Comparison of ENCODE assay signal across 17 cellular contexts in the genomic region with DNA sequence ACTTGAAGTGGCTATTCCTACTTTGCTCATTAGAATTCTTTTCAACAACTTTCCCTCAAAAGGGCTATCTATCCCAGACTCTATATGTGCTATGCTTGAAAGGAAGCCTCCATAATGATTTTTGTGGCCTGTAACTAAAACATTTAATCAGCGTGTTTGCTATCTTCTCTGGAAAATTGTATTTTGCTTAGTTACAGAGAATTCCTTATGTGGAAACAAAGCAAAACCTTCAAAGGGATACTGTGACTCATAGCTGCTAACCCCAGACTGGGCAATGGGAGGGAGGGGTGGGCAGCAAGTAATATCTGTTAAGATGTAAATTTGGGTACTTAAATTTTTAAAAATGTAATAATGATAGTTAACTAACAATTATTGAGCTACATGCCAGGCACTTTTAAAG. TPM values are rescaled to one million over a fixed set of nuclear protein-coding genes. Genes with fewer than 3 reads are reported as not detected.
A peak's percentile ranks its signal among the peaks of the same experiment; 100 is the strongest.
DNase-seq lines count a peak whose midpoint lies in the region; ATAC-seq, FAIRE-seq and TF ChIP-seq lines count a peak whose summit lies in the region.
"Had no signal": no experiment of that assay in that cellular context is flagged by ENCODE, and none has a peak within 500 bp of the region (broad histone marks: within the 10 kb centered on the region; RNA-seq: fewer than 3 reads in every experiment).

No MANE protein-coding gene starts in this region.

- H3K27ac ChIP-seq in A549: no peak overlapping the region
- peak overlapping the region; percentile 89 for H3K27ac ChIP-seq in HUES6 (ENCODE audit: low read depth, low read length)
- H3K27ac ChIP-seq: BLaER1 had no signal

- 92% methylated on average over 1 of the region's 1 CpG for WGBS in A549 (ENCODE audit: missing lambda C conversion rate)

- no peaks in the 10 kb centered on the region for H3K36me3 ChIP-seq in HUES6 (ENCODE audit: control insufficient read depth, insufficient read depth, low read length)
- H3K36me3 ChIP-seq: BLaER1 had no signal

- POLR2A ChIA-PET in A549 (lab: Yijun Ruan, JAX): no interaction called here

- no peak for TF ChIP-seq EP300 in A549 (IDR thresholded peaks at IDR 0.05)

- H3K27me3 ChIP-seq in HUES6 (ENCODE audit: control insufficient read depth, insufficient read depth, low read length): no peaks in the 10 kb centered on the region

- TF ChIP-seq RAD21 in A549 (conservative IDR thresholded peaks at IDR 0.05 in 1 of 2, IDR thresholded peaks at IDR 0.05 in 1 of 2): no peak

- peaks cover 7% of the 10 kb centered on the region; the same call in 1 of the 3 replicates for H3K4me1 ChIP-seq in A549
- peaks cover 27% of the 10 kb centered on the region for H3K4me1 ChIP-seq in HUES6 (ENCODE audit: control insufficient read depth, insufficient read depth, low read length)

- H3K9ac ChIP-seq in HUES6 (ENCODE audit: low read length): peak overlapping the region; percentile 54
- H3K9ac ChIP-seq: BLaER1 had no signal

- H3K9me3 ChIP-seq in A549 (no peaks in the 10 kb centered on the region), HUES6 (ENCODE audit: control insufficient read depth, insufficient read depth, low read depth, low read length) (no peaks in the 10 kb centered on the region)

- no peak for TF ChIP-seq CTCF in A549 (IDR thresholded peaks at IDR 0.05)

- peak; percentile 98 for FAIRE-seq in A549 (lab: Jason Lieb, UNC)

- CTCF ChIA-PET in A549 (lab: Yijun Ruan, JAX): interaction anchor here (1.2 kb wide), 1 partner anchor 13 kb away, joined by 5 read pairs; no protein-coding TSS in a partner anchor

- no peak for DNase-seq in A549 (ENCODE audit: low read depth in 1 of 2, low spot score in 1 of 2)
- DNase-seq in astrocyte of the hippocampus (ENCODE audit: low read depth, low spot score): peak; percentile 65
- DNase-seq in foreskin melanocyte: peak; percentile 1
- DNase-seq in NCI-H2196 treated with DMSO at 0.1 percent for 48 hours (lab: John Stamatoyannopoulos, UW; ENCODE audit: unreplicated experiment): no peak
- DNase-seq in DMS53 (lab: John Stamatoyannopoulos, UW): no peak
- DNase-seq: CD8-positive, alpha-beta T cell; H9; NCI-H1417 treated with DMSO at 0.1 percent for 48 hours; NCI-H2029; NCI-H2171; NCI-H446 treated with DMSO at 0.1 percent for 48 hours; NK-92 treated with Interleukin-12 subunit alpha and Interleukin-12 subunit beta, amount 100 ng/mL, for 24 hours; SIG-M5 had no signal

- H3K4me3 ChIP-seq in A549 (no peak overlapping the region), HUES6 (ENCODE audit: low read depth, low read length) (peak overlapping the region; percentile 25; the same call in 1 of the 2 replicates)
- H3K4me3 ChIP-seq: BLaER1 had no signal

- TF ChIP-seq POLR2A in A549 (IDR thresholded peaks at IDR 0.05; ENCODE audit: low read length): no peak

- no peak for ATAC-seq in A549
- ATAC-seq in GM21825 (IDR thresholded peaks at IDR 0.05; ENCODE audit: unreplicated experiment): no peak
- no peak for ATAC-seq in GM21447 (IDR thresholded peaks at IDR 0.05; ENCODE audit: unreplicated experiment)
- ATAC-seq: CD8-positive, alpha-beta T cell had no signal

- no peak overlapping the region for H3K4me2 ChIP-seq in A549
- H3K4me2 ChIP-seq: BLaER1 had no signal

TF ChIP-seq in A549, 52 proteins besides CTCF, POLR2A, EP300 and RAD21:
- TF ChIP-seq, protein P1, sequence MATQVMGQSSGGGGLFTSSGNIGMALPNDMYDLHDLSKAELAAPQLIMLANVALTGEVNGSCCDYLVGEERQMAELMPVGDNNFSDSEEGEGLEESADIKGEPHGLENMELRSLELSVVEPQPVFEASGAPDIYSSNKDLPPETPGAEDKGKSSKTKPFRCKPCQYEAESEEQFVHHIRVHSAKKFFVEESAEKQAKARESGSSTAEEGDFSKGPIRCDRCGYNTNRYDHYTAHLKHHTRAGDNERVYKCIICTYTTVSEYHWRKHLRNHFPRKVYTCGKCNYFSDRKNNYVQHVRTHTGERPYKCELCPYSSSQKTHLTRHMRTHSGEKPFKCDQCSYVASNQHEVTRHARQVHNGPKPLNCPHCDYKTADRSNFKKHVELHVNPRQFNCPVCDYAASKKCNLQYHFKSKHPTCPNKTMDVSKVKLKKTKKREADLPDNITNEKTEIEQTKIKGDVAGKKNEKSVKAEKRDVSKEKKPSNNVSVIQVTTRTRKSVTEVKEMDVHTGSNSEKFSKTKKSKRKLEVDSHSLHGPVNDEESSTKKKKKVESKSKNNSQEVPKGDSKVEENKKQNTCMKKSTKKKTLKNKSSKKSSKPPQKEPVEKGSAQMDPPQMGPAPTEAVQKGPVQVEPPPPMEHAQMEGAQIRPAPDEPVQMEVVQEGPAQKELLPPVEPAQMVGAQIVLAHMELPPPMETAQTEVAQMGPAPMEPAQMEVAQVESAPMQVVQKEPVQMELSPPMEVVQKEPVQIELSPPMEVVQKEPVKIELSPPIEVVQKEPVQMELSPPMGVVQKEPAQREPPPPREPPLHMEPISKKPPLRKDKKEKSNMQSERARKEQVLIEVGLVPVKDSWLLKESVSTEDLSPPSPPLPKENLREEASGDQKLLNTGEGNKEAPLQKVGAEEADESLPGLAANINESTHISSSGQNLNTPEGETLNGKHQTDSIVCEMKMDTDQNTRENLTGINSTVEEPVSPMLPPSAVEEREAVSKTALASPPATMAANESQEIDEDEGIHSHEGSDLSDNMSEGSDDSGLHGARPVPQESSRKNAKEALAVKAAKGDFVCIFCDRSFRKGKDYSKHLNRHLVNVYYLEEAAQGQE (IDR thresholded peaks at IDR 0.05): no peak
- TF ChIP-seq, protein P2, sequence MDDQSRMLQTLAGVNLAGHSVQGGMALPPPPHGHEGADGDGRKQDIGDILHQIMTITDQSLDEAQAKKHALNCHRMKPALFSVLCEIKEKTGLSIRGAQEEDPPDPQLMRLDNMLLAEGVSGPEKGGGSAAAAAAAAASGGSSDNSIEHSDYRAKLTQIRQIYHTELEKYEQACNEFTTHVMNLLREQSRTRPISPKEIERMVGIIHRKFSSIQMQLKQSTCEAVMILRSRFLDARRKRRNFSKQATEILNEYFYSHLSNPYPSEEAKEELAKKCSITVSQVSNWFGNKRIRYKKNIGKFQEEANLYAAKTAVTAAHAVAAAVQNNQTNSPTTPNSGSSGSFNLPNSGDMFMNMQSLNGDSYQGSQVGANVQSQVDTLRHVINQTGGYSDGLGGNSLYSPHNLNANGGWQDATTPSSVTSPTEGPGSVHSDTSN (IDR thresholded peaks at IDR 0.05): no peak
- no peak for TF ChIP-seq EHMT2 (IDR thresholded peaks at IDR 0.05; ENCODE audit: low read depth)
- TF ChIP-seq POLR2AphosphoS2 (conservative IDR thresholded peaks at IDR 0.05; ENCODE audit: low read length): no peak

RNA-seq across cellular contexts. Expression of a gene that starts 3.7 kb away (rescaled TPM):
- polyA plus RNA-seq in A549 (2011; rRNA removed) (28.8 and 34.8 TPM in 2 replicates), A549 (2017; fragmentation: RNase III; extraction: RNeasy Plus Mini Kit Qiagen cat#74134 plus additional on column Dnase treatment) (21.0 to 23.0 TPM (median 22.2 TPM) in 3 replicates)
- polyA plus RNA-seq in A549 (2012; cell fraction: cytosol; rRNA removed): 9.5 and 9.6 TPM in 2 replicates
- 9.0 and 15.6 TPM in 2 replicates for polyA plus RNA-seq in A549 (2012; cell fraction: nucleus; rRNA removed)
- polyA minus RNA-seq in A549 (2011; rRNA and poly(A)+ RNA removed): 8.3 and 11.9 TPM in 2 replicates

RNA-seq across cellular contexts. Expression of a gene that starts 42.1 kb away (rescaled TPM):
- polyA plus RNA-seq in A549 (2011; rRNA removed) (not detected in 2 replicates), A549 (2017; fragmentation: RNase III; extraction: RNeasy Plus Mini Kit Qiagen cat#74134 plus additional on column Dnase treatment) (not detected in 3 replicates)
- not detected in 2 replicates for polyA plus RNA-seq in A549 (2012; cell fraction: cytosol; rRNA removed)
- not detected in 2 replicates for polyA plus RNA-seq in A549 (2012; cell fraction: nucleus; rRNA removed)
- not detected in 2 replicates for polyA minus RNA-seq in A549 (2011; rRNA and poly(A)+ RNA removed)

RNA-seq across cellular contexts. Expression of a gene that starts 58.4 kb away (rescaled TPM):
- polyA plus RNA-seq in A549 (2011; rRNA removed) (27.2 and 34.5 TPM in 2 replicates), A549 (2017; fragmentation: RNase III; extraction: RNeasy Plus Mini Kit Qiagen cat#74134 plus additional on column Dnase treatment) (31.0 to 31.5 TPM (median 31.1 TPM) in 3 replicates)
- 11.6 and 12.7 TPM in 2 replicates for polyA plus RNA-seq in A549 (2012; cell fraction: cytosol; rRNA removed)
- 4.3 and 8.1 TPM in 2 replicates for polyA plus RNA-seq in A549 (2012; cell fraction: nucleus; rRNA removed)
- 5.9 and 8.2 TPM in 2 replicates for polyA minus RNA-seq in A549 (2011; rRNA and poly(A)+ RNA removed)

Comparison
In these comparisons a context has a peak if more than half of its experiments do, and no peak if none do; other contexts are left out.
1. DNase-seq: peak in astrocyte of the hippocampus (single experiment) and foreskin melanocyte (single experiment); none in A549 (0 of 2), NCI-H2196 treated with DMSO at 0.1 percent for 48 hours (single experiment) and DMS53 (single experiment).